Comparison of ENCODE assay signal across 13 cellular contexts in genomic region chr10:5876181-5876768, GRCh38. TPM values are rescaled to one million over a fixed set of nuclear protein-coding genes. Genes with fewer than 3 reads are reported as not detected.
DNase-seq lines count a peak whose midpoint lies in the region; ATAC-seq and TF ChIP-seq lines count a peak whose summit lies in the region.
"Had no signal": no experiment of that assay in that cellular context is flagged by ENCODE, and none has a peak within 500 bp of the region (broad histone marks: within the 10 kb centered on the region; RNA-seq: fewer than 3 reads in every experiment).

No MANE protein-coding gene starts in this region.

- peaks cover 37% of the 10 kb centered on the region for H3K36me3 Mint-ChIP-seq in brain

- DNase-seq in A172 (ENCODE audit: low spot score) (peak; percentile 79), H4 (ENCODE audit: low spot score) (peak; percentile 79), mesenteric fat pad (ENCODE audit: low spot score) (peak; percentile 1), left colon (no peak), NCI-H748 treated with DMSO at 0.1 percent for 48 hours (lab: John Stamatoyannopoulos, UW) (no peak)
- DNase-seq in activated CD8-positive, alpha-beta memory T cell treated with anti-CD3 and anti-CD28 coated beads, Interleukin-2, amount 50 U/mL, for 4 hours, result no peak
- DNase-seq: effector CD8-positive, alpha-beta T cell; mucosa of descending colon; NCI-H510A; thyroid gland had no signal

- no peaks in the 10 kb centered on the region for H3K9me3 Mint-ChIP-seq in brain
- H3K9me3 Mint-ChIP-seq: activated naive CD4-positive, alpha-beta T cell treated with anti-CD3 and anti-CD28 coated beads, Interleukin-2, amount 50 U/mL, for 24 hours had no signal

- peak overlapping the region in 4 of 5 experiments; percentile 73 to 89 (median 82) for H3K27ac Mint-ChIP-seq in brain
- H3K27ac Mint-ChIP-seq: activated naive CD4-positive, alpha-beta T cell treated with anti-CD3 and anti-CD28 coated beads, Interleukin-2, amount 50 U/mL, for 24 hours had no signal

- H3K4me1 Mint-ChIP-seq in brain, result peaks cover 15% of the 10 kb centered on the region

- no peak overlapping the region for H3K4me3 Mint-ChIP-seq in brain
- H3K4me3 Mint-ChIP-seq: activated naive CD4-positive, alpha-beta T cell treated with anti-CD3 and anti-CD28 coated beads, Interleukin-2, amount 50 U/mL, for 24 hours had no signal

- no peak for TF ChIP-seq CTCF in brain (conservative IDR thresholded peaks at IDR 0.05)

- ATAC-seq in left colon (no peak), GM21390 (IDR thresholded peaks at IDR 0.05; ENCODE audit: unreplicated experiment) (no peak)
- ATAC-seq: mucosa of descending colon had no signal

- H3K27me3 Mint-ChIP-seq in brain, result no peaks in the 10 kb centered on the region
- H3K27me3 Mint-ChIP-seq: activated naive CD4-positive, alpha-beta T cell treated with anti-CD3 and anti-CD28 coated beads, Interleukin-2, amount 50 U/mL, for 24 hours had no signal

- intact Hi-C loops in left colon (cut with DNase I, micrococcal nuclease), result loop anchor here in 1 of 2 donors (10.0 kb wide), 1 partner anchor 61 kb away; the partner anchor contains the start of gene GDI2

RNA-seq across cellular contexts. Expression of gene ANKRD16, which starts 13.4 kb away (rescaled TPM):
- 14.0 and 14.6 TPM in 2 replicates for total RNA-seq in A172 (2014; rRNA removed; shearing (Covaris generic))
- total RNA-seq in H4 (2014; rRNA removed; shearing (Covaris generic)), result 3.0 and 3.2 TPM in 2 replicates
- 8.5 TPM for polyA plus RNA-seq in brain (ENCODE audit: insufficient read depth, low read depth, low replicate concordance)
- total RNA-seq in mesenteric fat pad, result 4.8 TPM
- 1 to 10 TPM; 6.7 to 7.1 TPM for total RNA-seq in left colon

RNA-seq across cellular contexts. Expression of gene FBH1, which starts 13.8 kb away (rescaled TPM):
- 79.0 and 90.1 TPM in 2 replicates for total RNA-seq in A172 (2014; rRNA removed; shearing (Covaris generic))
- 35.9 and 41.1 TPM in 2 replicates for total RNA-seq in H4 (2014; rRNA removed; shearing (Covaris generic))
- 66.3 TPM for polyA plus RNA-seq in brain (ENCODE audit: insufficient read depth, low read depth, low replicate concordance)
- total RNA-seq in mesenteric fat pad, result 80.4 TPM
- total RNA-seq in left colon, result 10 to 100 TPM; 75.3 to 89.7 TPM

Comparison
In these comparisons a context has a peak if more than half of its experiments do, and no peak if none do; other contexts are left out.
1. DNase-seq: peak in A172 (single experiment), H4 (single experiment) and mesenteric fat pad (single experiment); none in activated CD8-positive, alpha-beta memory T cell treated with anti-CD3 and anti-CD28 coated beads, Interleukin-2, amount 50 U/mL, for 4 hours (single experiment), left colon (0 of 2) and NCI-H748 treated with DMSO at 0.1 percent for 48 hours (single experiment).